ENCODE assay signal across 9 cellular contexts in genomic region chr19:19461671-19462622, GRCh38. TPM values are rescaled to one million over a fixed set of nuclear protein-coding genes. Genes with fewer than 3 reads are reported as not detected.
DNase-seq lines count a peak whose midpoint lies in the region; ATAC-seq, FAIRE-seq and TF ChIP-seq lines count a peak whose summit lies in the region.
"Had no signal": no experiment of that assay in that cellular context is flagged by ENCODE, and none has a peak within 500 bp of the region (broad histone marks: within the 10 kb centered on the region; RNA-seq: fewer than 3 reads in every experiment).

No MANE protein-coding gene starts in this region.

- intact Hi-C loops in endothelial cell of umbilical vein (cut with micrococcal nuclease) (loop anchor here (2.0 to 5.0 kb wide), 2 partner anchors 55 to 75 kb away; no protein-coding TSS in a partner anchor), aorta (cut with DNase I) (no loop called here)

- no peaks in the 10 kb centered on the region for H3K9me1 ChIP-seq in endothelial cell of umbilical vein (replicated peaks; ENCODE audit: control insufficient read depth, extremely low read depth, insufficient read depth, low read length)

- H3K4me2 ChIP-seq in endothelial cell of umbilical vein (ENCODE audit: insufficient read depth, low read length): no peak overlapping the region

- CTCF ChIA-PET in endothelial cell of umbilical vein (lab: Charles Lee): interaction anchor here (0.9 to 1.1 kb wide), 3 partner anchors 13 to 119 kb away, joined by 3 read pairs; no protein-coding TSS in a partner anchor
- CTCF ChIA-PET in HEK293T (lab: Yijun Ruan, JAX): interaction anchor here (0.6 to 2.0 kb wide), 2 partner anchors 14 to 46 kb away, joined by 3 to 7 read pairs; no protein-coding TSS in a partner anchor

- H3K4me3 ChIP-seq in endothelial cell of umbilical vein (replicated peaks in 1 of 3; ENCODE audit: insufficient read depth in 1 of 3, low read depth in 1 of 3, low read length in 3 of 3): no peak overlapping the region
- peak overlapping the region in 1 of 2 donors; percentile 33 for H3K4me3 ChIP-seq in mucosa of rectum (ENCODE audit: low read length in 2 of 2)
- no peak overlapping the region for H3K4me3 ChIP-seq in aorta (ENCODE audit: low read length in 2 of 2)

- no peaks in the 10 kb centered on the region for H3K27me3 ChIP-seq in endothelial cell of umbilical vein (ENCODE audit: control insufficient read depth in 2 of 2, insufficient read depth in 2 of 2, low read length in 2 of 2)
- no peaks in the 10 kb centered on the region for H3K27me3 ChIP-seq in mucosa of rectum (ENCODE audit: control insufficient read depth in 2 of 2, insufficient read depth in 2 of 2, low read length in 2 of 2)
- H3K27me3 ChIP-seq in aorta (ENCODE audit: control insufficient read depth in 1 of 2, insufficient read depth in 2 of 2, low read length in 1 of 2): no peaks in the 10 kb centered on the region

- POLR2A ChIA-PET in endothelial cell of umbilical vein (lab: Charles Lee) (no interaction called here), HEK293T (lab: Yijun Ruan, JAX) (no interaction called here)

- dilution Hi-C loops in endothelial cell of umbilical vein (cut with MboI; ENCODE audit: extremely low pct_ligation_motif_present, low sequenced_read_pairs): no loop called here

- no peak overlapping the region for H2AFZ ChIP-seq in endothelial cell of umbilical vein (ENCODE audit: low read depth, low read length)

- DNase-seq in DMS 273 (lab: John Stamatoyannopoulos, UW; ENCODE audit: unreplicated experiment) (peak; percentile 86), DMS 273 treated with DMSO at 0.1 percent for 48 hours (lab: John Stamatoyannopoulos, UW) (no peak), SK-N-DZ (ENCODE audit: low spot score) (peak; percentile 87), endothelial cell of umbilical vein (ENCODE audit: low read depth, low spot score) (peak; percentile 49), aorta (peak; percentile 72 to 86), OCI-M1 (lab: John Stamatoyannopoulos, UW) (no peak), HEK293T (ENCODE audit: extremely low spot score) (no peak)

- ATAC-seq in aorta (ENCODE audit: low FRiP score): peak; percentile 42

- H3K9ac ChIP-seq in endothelial cell of umbilical vein (replicated peaks; ENCODE audit: extremely low read depth, insufficient read depth, low read length) (no peak overlapping the region), mucosa of rectum (ENCODE audit: low read depth in 1 of 2, low read length in 2 of 2) (peak overlapping the region in 1 of 2 donors; percentile 25)

- H3K4me1 ChIP-seq in endothelial cell of umbilical vein (ENCODE audit: control insufficient read depth, extremely low read depth, insufficient read depth, low read length): peaks cover 67% of the 10 kb centered on the region
- peaks cover 44 to 59% of the 10 kb centered on the region in 2 donors for H3K4me1 ChIP-seq in mucosa of rectum (ENCODE audit: control insufficient read depth in 2 of 2, insufficient read depth in 2 of 2, low read length in 2 of 2)
- H3K4me1 ChIP-seq in aorta (ENCODE audit: control insufficient read depth in 1 of 2, insufficient read depth in 2 of 2, low read length in 2 of 2): peaks cover 0 to 2% of the 10 kb centered on the region in 2 donors

- H3K9me3 ChIP-seq in endothelial cell of umbilical vein (replicated peaks; ENCODE audit: control insufficient read depth, insufficient read depth, low read length): no peaks in the 10 kb centered on the region
- peaks cover 0 to 2% of the 10 kb centered on the region in 2 donors for H3K9me3 ChIP-seq in mucosa of rectum (ENCODE audit: control insufficient read depth in 2 of 2, low read length in 2 of 2)
- H3K9me3 ChIP-seq in aorta (ENCODE audit: control insufficient read depth, low read length): no peaks in the 10 kb centered on the region

- H4K20me1 ChIP-seq in endothelial cell of umbilical vein (replicated peaks; ENCODE audit: control insufficient read depth, extremely low read depth, insufficient read depth, low read length): no peaks in the 10 kb centered on the region

- no TSS peak for BruUV-seq in endothelial cell of umbilical vein (replicated peaks; lab: Mats Ljungman, UMichigan)

- no peak for TF ChIP-seq CTCF in endothelial cell of umbilical vein (IDR thresholded peaks at IDR 0.05; ENCODE audit: extremely low read depth in 1 of 2, insufficient read depth in 1 of 2, low read depth in 1 of 2, low read length in 2 of 2)

- H3K79me2 ChIP-seq in endothelial cell of umbilical vein (ENCODE audit: control insufficient read depth, insufficient read depth, low read length): peaks cover 86% of the 10 kb centered on the region

- H3K36me3 ChIP-seq in endothelial cell of umbilical vein (ENCODE audit: control insufficient read depth in 2 of 2, extremely low read depth in 1 of 2, insufficient read depth in 2 of 2, low read length in 2 of 2): peaks cover 4 to 17% of the 10 kb centered on the region in 2 experiments
- H3K36me3 ChIP-seq in mucosa of rectum (ENCODE audit: control insufficient read depth in 2 of 2, insufficient read depth in 2 of 2, low read length in 2 of 2): peaks cover 17 to 31% of the 10 kb centered on the region in 2 donors
- peaks cover 0 to 8% of the 10 kb centered on the region in 2 donors for H3K36me3 ChIP-seq in aorta (ENCODE audit: control insufficient read depth in 1 of 2, insufficient read depth in 2 of 2, low read length in 1 of 2)

- FAIRE-seq in endothelial cell of umbilical vein (lab: Jason Lieb, UNC): peak; percentile 86
- FAIRE-seq: A204.1 had no signal

- WGBS in aorta, 2 donors: 13 to 19% methylated on average over 27 of the region's 27 CpGs

- peak overlapping the region; percentile 91 for H3K27ac ChIP-seq in endothelial cell of umbilical vein (ENCODE audit: insufficient read depth, low read depth, low read length)
- peak overlapping the region; percentile 36 to 78 for H3K27ac ChIP-seq in mucosa of rectum (ENCODE audit: low read depth in 2 of 2, low read length in 2 of 2)
- H3K27ac ChIP-seq in aorta (ENCODE audit: low read depth in 1 of 2, low read length in 2 of 2): peak overlapping the region in 1 of 2 donors; percentile 10

- no peak for TF ChIP-seq POLR2A in endothelial cell of umbilical vein (IDR thresholded peaks at IDR 0.05; ENCODE audit: low read depth, low read length)

TF ChIP-seq in endothelial cell of umbilical vein, 7 proteins besides CTCF, POLR2A, EP300 and RAD21:
- TF ChIP-seq JUN (IDR thresholded peaks at IDR 0.05; ENCODE audit: borderline replicate concordance, insufficient read depth, insufficient read length, low read depth) (no peak), POLR2AphosphoS5 (IDR thresholded peaks at IDR 0.05; ENCODE audit: insufficient read depth, low read depth, low read length) (peak; percentile 39), MYC (IDR thresholded peaks at IDR 0.05; ENCODE audit: low read depth, low read length) (no peak), FOS (IDR thresholded peaks at IDR 0.05; ENCODE audit: borderline replicate concordance, insufficient read depth, low read length) (no peak)

TF ChIP-seq in HEK293T, 16 proteins besides CTCF, POLR2A, EP300 and RAD21 (continues in another document):
- TF ChIP-seq L3MBTL2 (conservative IDR thresholded peaks at IDR 0.05) (no peak), FOXM1 (IDR thresholded peaks at IDR 0.05; ENCODE audit: borderline replicate concordance) (no peak), BHLHE40 (IDR thresholded peaks at IDR 0.05; ENCODE audit: borderline replicate concordance) (no peak), CTBP1 (IDR thresholded peaks at IDR 0.05; ENCODE audit: borderline replicate concordance) (no peak), FOXK2 (IDR thresholded peaks at IDR 0.05) (no peak), ZNF384 (IDR thresholded peaks at IDR 0.05) (no peak), SP1 (IDR thresholded peaks at IDR 0.05) (no peak)

RNA-seq across cellular contexts. Expression of gene TSSK6, which starts 53.4 kb away (rescaled TPM):
- polyA plus RNA-seq in SK-N-DZ (2014; cell fraction: cytosol; rRNA removed): 3.9 and 5.5 TPM in 2 replicates
- 1.3 and 5.3 TPM in 2 replicates for polyA plus RNA-seq in SK-N-DZ (2014; cell fraction: nucleus; rRNA removed)
- 0.35 and 0.82 TPM in 2 replicates for total RNA-seq in endothelial cell of umbilical vein
- 0.76 and 1.7 TPM in 2 replicates for polyA plus RNA-seq in endothelial cell of umbilical vein
- 0.26 and 0.38 TPM in 2 replicates for polyA plus RNA-seq in endothelial cell of umbilical vein (2011; cell fraction: cytosol; rRNA removed)
- 0.56 and 0.63 TPM in 2 replicates for polyA plus RNA-seq in endothelial cell of umbilical vein (2011; cell fraction: nucleus; rRNA removed)
- 0.15 and 0.50 TPM in 2 replicates for polyA plus RNA-seq in endothelial cell of umbilical vein (2012)
- 0.36 and 0.42 TPM in 2 replicates for polyA minus RNA-seq in endothelial cell of umbilical vein
- 2.8 TPM for polyA minus RNA-seq in endothelial cell of umbilical vein (2011; cell fraction: cytosol; rRNA and poly(A)+ RNA removed)
- polyA minus RNA-seq in endothelial cell of umbilical vein (2011; cell fraction: nucleus; rRNA and poly(A)+ RNA removed): 1.0 and 1.1 TPM in 2 replicates
- total RNA-seq in aorta: 1 to 10 TPM in 1 of 2 donors, under 1 TPM in 1; 0.84 to 1.2 TPM
- polyA plus RNA-seq in aorta: 1 to 10 TPM in 1 of 2 donors, under 1 TPM in 1; 0.50 to 1.3 TPM

RNA-seq across cellular contexts. Expression of gene NDUFA13, which starts 54.1 kb away (rescaled TPM):
- 38.2 and 54.5 TPM in 2 replicates for polyA plus RNA-seq in SK-N-DZ (2014; cell fraction: cytosol; rRNA removed)
- polyA plus RNA-seq in SK-N-DZ (2014; cell fraction: nucleus; rRNA removed): 66.8 and 68.6 TPM in 2 replicates
- total RNA-seq in endothelial cell of umbilical vein: 246 and 252 TPM in 2 replicates
- polyA plus RNA-seq in endothelial cell of umbilical vein: 799 and 837 TPM in 2 replicates
- 504 and 596 TPM in 2 replicates for polyA plus RNA-seq in endothelial cell of umbilical vein (2011; cell fraction: cytosol; rRNA removed)
- polyA plus RNA-seq in endothelial cell of umbilical vein (2011; cell fraction: nucleus; rRNA removed): 151 and 220 TPM in 2 replicates
- 252 and 475 TPM in 2 replicates for polyA plus RNA-seq in endothelial cell of umbilical vein (2012)
- polyA minus RNA-seq in endothelial cell of umbilical vein: 101 and 104 TPM in 2 replicates
- 86.4 TPM for polyA minus RNA-seq in endothelial cell of umbilical vein (2011; cell fraction: cytosol; rRNA and poly(A)+ RNA removed)
- 23.7 and 36.8 TPM in 2 replicates for polyA minus RNA-seq in endothelial cell of umbilical vein (2011; cell fraction: nucleus; rRNA and poly(A)+ RNA removed)
- 100 to 1,000 TPM; 183 to 208 TPM for total RNA-seq in aorta
- 100 to 1,000 TPM; 249 to 307 TPM for polyA plus RNA-seq in aorta

RNA-seq across cellular contexts. Expression of gene GATAD2A, which starts 56.5 kb away (rescaled TPM):
- 33.1 and 45.6 TPM in 2 replicates for polyA plus RNA-seq in SK-N-DZ (2014; cell fraction: cytosol; rRNA removed)
- 20.2 and 20.6 TPM in 2 replicates for polyA plus RNA-seq in SK-N-DZ (2014; cell fraction: nucleus; rRNA removed)
- 134 and 138 TPM in 2 replicates for total RNA-seq in endothelial cell of umbilical vein
- 26.2 and 27.3 TPM in 2 replicates for polyA plus RNA-seq in endothelial cell of umbilical vein
- 43.0 and 43.3 TPM in 2 replicates for polyA plus RNA-seq in endothelial cell of umbilical vein (2011; cell fraction: cytosol; rRNA removed)
- 28.3 and 42.4 TPM in 2 replicates for polyA plus RNA-seq in endothelial cell of umbilical vein (2011; cell fraction: nucleus; rRNA removed)
- 61.3 and 62.1 TPM in 2 replicates for polyA plus RNA-seq in endothelial cell of umbilical vein (2012)
- 27.8 and 34.0 TPM in 2 replicates for polyA minus RNA-seq in endothelial cell of umbilical vein
- 42.5 TPM for polyA minus RNA-seq in endothelial cell of umbilical vein (2011; cell fraction: cytosol; rRNA and poly(A)+ RNA removed)
- polyA minus RNA-seq in endothelial cell of umbilical vein (2011; cell fraction: nucleus; rRNA and poly(A)+ RNA removed): 15.0 and 27.9 TPM in 2 replicates
- total RNA-seq in aorta: 10 to 100 TPM; 78.6 to 86.7 TPM
- polyA plus RNA-seq in aorta: 10 to 100 TPM; 17.9 to 22.7 TPM

Comparison
In these comparisons a context has a peak if more than half of its experiments do, and no peak if none do; other contexts are left out.
1. DNase-seq: peak in DMS 273 (single experiment), SK-N-DZ (single experiment), endothelial cell of umbilical vein (single experiment) and aorta (2 of 2); none in DMS 273 treated with DMSO at 0.1 percent for 48 hours (single experiment), OCI-M1 (single experiment) and HEK293T (single experiment).